1 cellular context compared by ENCODE assay signal in the genomic region with DNA sequence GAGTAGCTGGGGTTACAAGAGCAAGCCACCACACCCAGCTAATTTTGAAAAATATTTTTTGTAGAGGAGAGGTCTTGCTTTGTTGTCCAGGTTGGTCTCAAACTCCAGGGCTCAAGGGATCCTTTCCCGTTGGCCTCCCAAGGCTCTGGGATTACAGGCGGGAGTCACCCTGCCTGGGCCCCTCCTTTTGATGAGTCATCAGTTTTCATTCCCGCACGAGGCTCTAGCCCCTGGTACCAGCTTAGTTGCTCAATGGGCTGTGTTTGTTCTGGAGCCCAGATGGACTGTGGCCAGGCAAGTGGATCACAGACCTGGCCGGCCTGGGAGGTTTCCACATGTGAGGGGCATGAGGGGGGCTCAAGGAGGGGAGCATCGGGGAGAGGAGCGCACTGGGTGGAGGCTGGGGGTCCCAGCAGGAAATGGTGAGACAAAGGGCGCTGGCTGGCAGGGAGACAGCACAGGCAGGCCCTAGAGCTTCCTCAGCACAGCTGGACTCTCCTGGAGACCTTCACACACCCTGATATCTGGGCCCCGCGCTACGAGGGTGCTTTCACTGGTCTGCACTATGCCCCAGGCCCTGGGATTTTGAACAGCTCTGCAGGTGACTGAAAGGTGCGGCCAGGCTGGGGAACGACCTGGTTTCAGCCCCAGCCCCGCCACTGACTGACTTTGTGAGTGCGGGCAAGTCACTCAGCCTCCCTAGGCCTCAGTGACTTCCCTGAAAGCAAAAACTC. TPM values are rescaled to one million over a fixed set of nuclear protein-coding genes. Genes with fewer than 3 reads are reported as not detected.
"Had no signal": no experiment of that assay in that cellular context is flagged by ENCODE, and none has a peak within 500 bp of the region (broad histone marks: within the 10 kb centered on the region; RNA-seq: fewer than 3 reads in every experiment).

No MANE protein-coding gene starts in this region.

RNA-seq across cellular contexts. Expression of a gene that starts 48.5 kb away (rescaled TPM):
- total RNA-seq: fibroblast of villous mesenchyme had no signal
